In the genomic region with DNA sequence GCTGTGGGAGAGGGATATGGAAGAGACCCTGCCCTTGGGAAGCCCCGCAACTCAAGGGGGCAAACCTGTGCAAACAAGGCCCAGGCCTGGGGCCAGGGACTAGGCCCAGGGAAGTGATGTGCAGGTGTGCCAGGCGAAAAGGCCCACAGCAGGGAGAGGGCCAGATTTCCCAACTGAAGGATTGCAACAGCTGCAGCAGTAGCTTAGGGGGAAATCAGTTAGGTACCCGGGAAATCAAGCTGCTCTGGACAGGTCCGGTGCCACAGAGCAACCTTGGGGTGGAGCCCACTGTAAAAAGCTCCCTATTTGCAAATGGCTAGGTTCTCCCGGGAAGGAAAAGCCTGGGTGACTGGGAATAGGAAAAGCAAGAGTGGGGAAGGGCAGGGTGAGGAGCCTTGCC, we compare ENCODE assay signal across 32 cellular contexts. TPM values are rescaled to one million over a fixed set of nuclear protein-coding genes. Genes with fewer than 3 reads are reported as not detected.
DNase-seq lines count a peak whose midpoint lies in the region; ATAC-seq and TF ChIP-seq lines count a peak whose summit lies in the region.
"Had no signal": no experiment of that assay in that cellular context is flagged by ENCODE, and none has a peak within 500 bp of the region (broad histone marks: within the 10 kb centered on the region; RNA-seq: fewer than 3 reads in every experiment).

No MANE protein-coding gene starts in this region.

- H3K36me3 Mint-ChIP-seq in glutamatergic neuron (ENCODE audit: unreplicated experiment): no peaks in the 10 kb centered on the region
- H3K36me3 Mint-ChIP-seq: activated CD4-positive, alpha-beta memory T cell treated with anti-CD3 and anti-CD28 coated beads for 36 hours; naive thymus-derived CD8-positive, alpha-beta T cell had no signal

- peak overlapping the region; percentile 92 for H3K4me2 ChIP-seq in DOHH2 (ENCODE audit: low read length)
- H3K4me2 ChIP-seq in OCI-LY3 (ENCODE audit: low read length): peak overlapping the region; percentile 77

- peak overlapping the region; percentile 62; the same call in 1 of the 2 replicates for H3K9ac ChIP-seq in OCI-LY3 (ENCODE audit: low read length)

- peaks cover 2% of the 10 kb centered on the region for H3K9me3 Mint-ChIP-seq in glutamatergic neuron (ENCODE audit: unreplicated experiment)
- H3K9me3 Mint-ChIP-seq: activated CD4-positive, alpha-beta memory T cell treated with anti-CD3 and anti-CD28 coated beads for 36 hours; activated naive CD4-positive, alpha-beta T cell treated with anti-CD3 and anti-CD28 coated beads for 36 hours; T-helper 1 cell treated with Interleukin-12 subunit alpha and Interleukin-12 subunit beta and Interleukin-4 antibody, amounts not matched to agents 30 μg/mL and 1 μg/mL, for 36 hours had no signal

- H4K20me1 ChIP-seq in DOHH2 (ENCODE audit: control insufficient read depth, insufficient read depth, low read depth, low read length): no peaks in the 10 kb centered on the region
- no peaks in the 10 kb centered on the region for H4K20me1 ChIP-seq in OCI-LY3 (ENCODE audit: insufficient read depth, low read length)

- H3K36me3 ChIP-seq in DOHH2 (ENCODE audit: control insufficient read depth, low read length): no peaks in the 10 kb centered on the region
- no peaks in the 10 kb centered on the region for H3K36me3 ChIP-seq in OCI-LY3 (replicated peaks; ENCODE audit: low read depth, low read length)
- H3K36me3 ChIP-seq: adrenal gland, sigmoid colon, tibial artery had no signal

- DNase-seq in glutamatergic neuron (peak; percentile 3), omental fat pad (ENCODE audit: low spot score) (no peak)
- DNase-seq: activated CD4-positive, alpha-beta memory T cell treated with anti-CD3 and anti-CD28 coated beads for 36 hours; activated CD4-positive, alpha-beta T cell treated with anti-CD3 and anti-CD28 coated beads for 1 hour; activated CD8-positive, alpha-beta memory T cell treated with anti-CD3 and anti-CD28 coated beads, Interleukin-2, amount 50 U/mL, for 4 hours; activated naive CD4-positive, alpha-beta T cell treated with anti-CD3 and anti-CD28 coated beads for 36 hours; adrenal gland; C1 segment of cervical spinal cord; Caco-2; central memory CD4-positive, alpha-beta T cell; cortex of kidney; effector memory CD4-positive, alpha-beta T cell; HCEC 1CT; hypothalamus; IMR-90; left cardiac atrium; naive thymus-derived CD8-positive, alpha-beta T cell; NCI-H1048; NCI-H1694; NCI-H748 treated with DMSO at 0.1 percent for 48 hours; occipital lobe; sigmoid colon; stimulated activated CD4-positive, alpha-beta T cell treated with anti-CD3 and anti-CD28 coated beads, Interleukin-4, amount 100 ng/mL, for 24 hours; tibial artery had no signal

- peaks cover 2% of the 10 kb centered on the region; the same call in 1 of the 2 replicates for H3F3A ChIP-seq in DOHH2 (ENCODE audit: control insufficient read depth, insufficient read depth)

- H3K4me1 Mint-ChIP-seq in glutamatergic neuron (ENCODE audit: low read depth, unreplicated experiment): no peaks in the 10 kb centered on the region

- H3K4me3 Mint-ChIP-seq in glutamatergic neuron (ENCODE audit: unreplicated experiment): no peak overlapping the region
- H3K4me3 Mint-ChIP-seq: activated CD4-positive, alpha-beta memory T cell treated with anti-CD3 and anti-CD28 coated beads for 36 hours; activated naive CD4-positive, alpha-beta T cell treated with anti-CD3 and anti-CD28 coated beads for 36 hours; naive thymus-derived CD8-positive, alpha-beta T cell; T-helper 1 cell treated with Interleukin-12 subunit alpha and Interleukin-12 subunit beta and Interleukin-4 antibody, amounts not matched to agents 30 μg/mL and 1 μg/mL, for 36 hours had no signal

- no peaks in the 10 kb centered on the region for H3K9me2 ChIP-seq in DOHH2 (replicated peaks; ENCODE audit: control insufficient read depth, low read length)

- H3K9me3 ChIP-seq in DOHH2 (ENCODE audit: control insufficient read depth, insufficient read depth, low read length): 0 out of 2 replicates have a peak, but pooled peaks cover 5% of the 10 kb centered on the region
- no peaks in the 10 kb centered on the region for H3K9me3 ChIP-seq in OCI-LY3 (ENCODE audit: insufficient read depth, low read length)
- H3K9me3 ChIP-seq: adrenal gland, Caco-2, psoas muscle, sigmoid colon, tibial artery had no signal

- TF ChIP-seq CTCF in DOHH2 (IDR thresholded peaks at IDR 0.05; ENCODE audit: low read depth, low read length, poor library complexity, severe bottlenecking) (no peak), OCI-LY3 (IDR thresholded peaks at IDR 0.05; ENCODE audit: low read depth, low read length) (no peak), glutamatergic neuron (IDR thresholded peaks at IDR 0.05; ENCODE audit: partially characterized antibody, unreplicated experiment) (no peak), omental fat pad (IDR thresholded peaks at IDR 0.05) (no peak)

- H3K79me2 ChIP-seq in DOHH2 (ENCODE audit: control insufficient read depth, low read length): no peaks in the 10 kb centered on the region
- no peaks in the 10 kb centered on the region for H3K79me2 ChIP-seq in OCI-LY3 (ENCODE audit: low read length)

- ATAC-seq in GM21367 (IDR thresholded peaks at IDR 0.05; ENCODE audit: unreplicated experiment) (no peak), omental fat pad (ENCODE audit: low FRiP score) (no peak)
- ATAC-seq: left cardiac atrium; naive thymus-derived CD8-positive, alpha-beta T cell; psoas muscle had no signal

- peaks cover 6% of the 10 kb centered on the region for H3K27me3 Mint-ChIP-seq in glutamatergic neuron (ENCODE audit: unreplicated experiment)

- H2AFZ ChIP-seq in OCI-LY3 (ENCODE audit: low read depth, low read length): no peak overlapping the region

- peak overlapping the region; percentile 64; the same call in 1 of the 2 replicates for H3K27ac ChIP-seq in DOHH2 (ENCODE audit: low read depth, low read length)
- H3K27ac ChIP-seq in OCI-LY3 (ENCODE audit: low read length): peak overlapping the region; percentile 73
- H3K27ac ChIP-seq: adrenal gland, epithelial cell of prostate, psoas muscle, sigmoid colon, tibial artery had no signal

- H3K4me3 ChIP-seq in DOHH2 (ENCODE audit: low read length) (peak overlapping the region; percentile 77), OCI-LY3 (ENCODE audit: low read length) (peak overlapping the region; percentile 72)
- H3K4me3 ChIP-seq: adrenal gland, lung, psoas muscle, sigmoid colon, tibial artery had no signal

- H3K4me1 ChIP-seq in DOHH2 (ENCODE audit: control insufficient read depth, low read length): peaks cover 19% of the 10 kb centered on the region
- H3K4me1 ChIP-seq in OCI-LY3 (ENCODE audit: low read length): peaks cover 21% of the 10 kb centered on the region
- H3K4me1 ChIP-seq: adrenal gland, Caco-2, psoas muscle, tibial artery had no signal

- H3K27me3 ChIP-seq in DOHH2 (ENCODE audit: control insufficient read depth, low read length) (no peaks in the 10 kb centered on the region), OCI-LY3 (ENCODE audit: low read depth, low read length) (no peaks in the 10 kb centered on the region)

- H3K27ac Mint-ChIP-seq in glutamatergic neuron (ENCODE audit: unreplicated experiment): no peak overlapping the region
- H3K27ac Mint-ChIP-seq: activated CD4-positive, alpha-beta memory T cell treated with anti-CD3 and anti-CD28 coated beads for 36 hours; activated naive CD4-positive, alpha-beta T cell treated with anti-CD3 and anti-CD28 coated beads for 36 hours; naive thymus-derived CD8-positive, alpha-beta T cell; T-helper 1 cell treated with Interleukin-12 subunit alpha and Interleukin-12 subunit beta and Interleukin-4 antibody, amounts not matched to agents 30 μg/mL and 1 μg/mL, for 36 hours had no signal

RNA-seq across cellular contexts. Expression of gene GRIN1, which starts 10.4 kb away (rescaled TPM):
- 5.5 TPM for total RNA-seq in glutamatergic neuron (ENCODE audit: unreplicated experiment)
- total RNA-seq in omental fat pad: not detected
- total RNA-seq: activated CD4-positive, alpha-beta memory T cell treated with anti-CD3 and anti-CD28 coated beads for 36 hours; IMR-90; left cardiac atrium; mononuclear cell; naive thymus-derived CD8-positive, alpha-beta T cell; psoas muscle had no signal

RNA-seq across cellular contexts. Expression of gene LRRC26, which starts 20.5 kb away (rescaled TPM):
- total RNA-seq in glutamatergic neuron (ENCODE audit: unreplicated experiment) (0.98 TPM), omental fat pad (not detected)
- total RNA-seq: activated CD4-positive, alpha-beta memory T cell treated with anti-CD3 and anti-CD28 coated beads for 36 hours; activated naive CD4-positive, alpha-beta T cell treated with anti-CD3 and anti-CD28 coated beads for 36 hours; adrenal gland; IMR-90; left cardiac atrium; naive thymus-derived CD8-positive, alpha-beta T cell; psoas muscle had no signal

RNA-seq across cellular contexts. Expression of gene TMEM210, which starts 22.5 kb away (rescaled TPM):
- not detected for total RNA-seq in glutamatergic neuron (ENCODE audit: unreplicated experiment)
- not detected for total RNA-seq in omental fat pad
- total RNA-seq: activated CD4-positive, alpha-beta memory T cell treated with anti-CD3 and anti-CD28 coated beads for 36 hours; activated naive CD4-positive, alpha-beta T cell treated with anti-CD3 and anti-CD28 coated beads for 36 hours; adrenal gland; Caco-2; IMR-90; left cardiac atrium; lung; mononuclear cell; naive thymus-derived CD8-positive, alpha-beta T cell; occipital lobe; psoas muscle; sigmoid colon had no signal

RNA-seq across cellular contexts. Expression of gene DPP7, which starts 34.8 kb away (rescaled TPM):
- total RNA-seq in glutamatergic neuron (ENCODE audit: unreplicated experiment): 30.8 TPM
- total RNA-seq in omental fat pad: 100 to 1,000 TPM in 3 of 4 donors, 10 to 100 TPM in 1; 91.8 to 132 (median 119) TPM

RNA-seq across cellular contexts. Expression of gene ANAPC2, which starts 39.0 kb away (rescaled TPM):
- total RNA-seq in glutamatergic neuron (ENCODE audit: unreplicated experiment) (72.9 TPM), omental fat pad (10 to 100 TPM; 17.4 to 38.8 (median 22.8) TPM)
